Comparison of ENCODE assay signal across 8 cellular contexts in genomic region chr19:10388957-10389356, GRCh38. TPM values are rescaled to one million over a fixed set of nuclear protein-coding genes. Genes with fewer than 3 reads are reported as not detected.
DNase-seq lines count a peak whose midpoint lies in the region; ATAC-seq and TF ChIP-seq lines count a peak whose summit lies in the region.

No MANE protein-coding gene starts in this region.

- ATAC-seq in naive B cell (ENCODE audit: low read depth in 2 of 2): peak; percentile 50 to 63
- peak; percentile 55 for ATAC-seq in stimulated activated memory B cell treated with anti-CD40 and anti-IgM and Interleukin-4, amounts not matched to agents 10 μg/mL and 1 μg/mL and 100 μg/mL, for 72 hours
- no peak for ATAC-seq in HG03342 (IDR thresholded peaks at IDR 0.05; ENCODE audit: unreplicated experiment)

- no peaks in the 10 kb centered on the region for H3K27me3 Mint-ChIP-seq in naive B cell
- H3K27me3 Mint-ChIP-seq in stimulated activated memory B cell treated with anti-CD40 and anti-IgM and Interleukin-4, amounts not matched to agents 10 μg/mL and 1 μg/mL and 100 μg/mL, for 72 hours: no peaks in the 10 kb centered on the region

- H3K9me3 Mint-ChIP-seq in naive B cell: no peaks in the 10 kb centered on the region
- no peaks in the 10 kb centered on the region for H3K9me3 Mint-ChIP-seq in stimulated activated memory B cell treated with anti-CD40 and anti-IgM and Interleukin-4, amounts not matched to agents 10 μg/mL and 1 μg/mL and 100 μg/mL, for 72 hours

- no peaks in the 10 kb centered on the region for H3K9me3 ChIP-seq in OCI-LY3 (ENCODE audit: insufficient read depth, low read length)

- H4K20me1 ChIP-seq in OCI-LY3 (ENCODE audit: insufficient read depth, low read length): no peaks in the 10 kb centered on the region

- TF ChIP-seq CTCF in OCI-LY3 (IDR thresholded peaks at IDR 0.05; ENCODE audit: low read depth, low read length) (peak; percentile 100), epithelial cell of proximal tubule (conservative IDR thresholded peaks at IDR 0.05; ENCODE audit: low read depth, low read length) (peak; percentile 97)

- no peak overlapping the region for H3K9ac ChIP-seq in OCI-LY3 (ENCODE audit: low read length)

- no peaks in the 10 kb centered on the region for H3K79me2 ChIP-seq in OCI-LY3 (ENCODE audit: low read length)

- no peak overlapping the region for H3K4me2 ChIP-seq in OCI-LY3 (ENCODE audit: low read length)

- H3K4me1 ChIP-seq in OCI-LY3 (ENCODE audit: low read length): peaks cover 28% of the 10 kb centered on the region

- H3K27ac Mint-ChIP-seq in naive B cell: peak overlapping the region in 5 of 6 donors; percentile 22 to 89 (median 58)
- H3K27ac Mint-ChIP-seq in stimulated activated memory B cell treated with anti-CD40 and anti-IgM and Interleukin-4, amounts not matched to agents 10 μg/mL and 1 μg/mL and 100 μg/mL, for 72 hours: no peak overlapping the region

- DNase-seq in COLO668 (lab: John Stamatoyannopoulos, UW; ENCODE audit: unreplicated experiment): peak; percentile 83
- peak; percentile 81 for DNase-seq in HuH-7.5 (ENCODE audit: low spot score)
- DNase-seq in activated CD8-positive, alpha-beta memory T cell treated with anti-CD3 and anti-CD28 coated beads, Interleukin-2, amount 50 U/mL, for 24 hours (ENCODE audit: extremely low read depth): peak; percentile 72
- no peak for DNase-seq in epithelial cell of proximal tubule (ENCODE audit: low read depth)
- DNase-seq in naive B cell: peak; percentile 74

- no peaks in the 10 kb centered on the region for H3K27me3 ChIP-seq in OCI-LY3 (ENCODE audit: low read depth, low read length)

- H3K36me3 Mint-ChIP-seq in naive B cell: peaks cover 5 to 17% of the 10 kb centered on the region in 2 donors
- H3K36me3 Mint-ChIP-seq in stimulated activated memory B cell treated with anti-CD40 and anti-IgM and Interleukin-4, amounts not matched to agents 10 μg/mL and 1 μg/mL and 100 μg/mL, for 72 hours: peaks cover 36% of the 10 kb centered on the region

- no peak overlapping the region for H2AFZ ChIP-seq in OCI-LY3 (ENCODE audit: low read depth, low read length)

- H3K36me3 ChIP-seq in OCI-LY3 (replicated peaks; ENCODE audit: low read depth, low read length): peaks cover 18% of the 10 kb centered on the region

- H3K27ac ChIP-seq in OCI-LY3 (ENCODE audit: low read length): no peak overlapping the region

- H3K4me1 Mint-ChIP-seq in naive B cell: peaks cover 4 to 9% (median 7%) of the 10 kb centered on the region in 3 donors
- peaks cover 37% of the 10 kb centered on the region for H3K4me1 Mint-ChIP-seq in stimulated activated memory B cell treated with anti-CD40 and anti-IgM and Interleukin-4, amounts not matched to agents 10 μg/mL and 1 μg/mL and 100 μg/mL, for 72 hours

- H3K4me3 Mint-ChIP-seq in naive B cell: peak overlapping the region in 1 of 8 donors; percentile 32
- H3K4me3 Mint-ChIP-seq in stimulated activated memory B cell treated with anti-CD40 and anti-IgM and Interleukin-4, amounts not matched to agents 10 μg/mL and 1 μg/mL and 100 μg/mL, for 72 hours: no peak overlapping the region

- H3K4me3 ChIP-seq in OCI-LY3 (ENCODE audit: low read length) (no peak overlapping the region), epithelial cell of proximal tubule (ENCODE audit: low read depth, low read length) (no peak overlapping the region)

RNA-seq across cellular contexts. Expression of gene TYK2, which starts 8.6 kb away (rescaled TPM):
- 95.4 and 103 TPM in 2 replicates for total RNA-seq in epithelial cell of proximal tubule
- 10 to 100 TPM; 26.1 to 67.7 (median 48.5) TPM for polyA plus RNA-seq in naive B cell (ENCODE audit: low read depth in 6 of 6)

RNA-seq across cellular contexts. Expression of gene CDC37, which starts 14.4 kb away (rescaled TPM):
- 155 and 262 TPM in 2 replicates for total RNA-seq in epithelial cell of proximal tubule
- 10 to 100 TPM; 43.9 to 73.1 (median 53.9) TPM for polyA plus RNA-seq in naive B cell (ENCODE audit: low read depth in 6 of 6)

RNA-seq across cellular contexts. Expression of gene PDE4A, which starts 31.4 kb away (rescaled TPM):
- 0.40 and 2.0 TPM in 2 replicates for total RNA-seq in epithelial cell of proximal tubule
- 1 to 10 TPM in 1 of 6 donors, under 1 TPM in 4, not detected in 1; 0.17 to 2.8 (median 0.25) TPM for polyA plus RNA-seq in naive B cell (ENCODE audit: low read depth in 6 of 6)

RNA-seq across cellular contexts. Expression of gene ICAM3, which starts 49.5 kb away (rescaled TPM):
- 3.4 and 3.8 TPM in 2 replicates for total RNA-seq in epithelial cell of proximal tubule
- 100 to 1,000 TPM; 156 to 235 (median 200) TPM for polyA plus RNA-seq in naive B cell (ENCODE audit: low read depth in 6 of 6)

RNA-seq across cellular contexts. Expression of gene RAVER1, which starts 55.6 kb away (rescaled TPM):
- total RNA-seq in epithelial cell of proximal tubule: 29.5 and 34.1 TPM in 2 replicates
- 10 to 100 TPM; 12.0 to 25.0 (median 15.0) TPM for polyA plus RNA-seq in naive B cell (ENCODE audit: low read depth in 6 of 6)
